In the genomic region with DNA sequence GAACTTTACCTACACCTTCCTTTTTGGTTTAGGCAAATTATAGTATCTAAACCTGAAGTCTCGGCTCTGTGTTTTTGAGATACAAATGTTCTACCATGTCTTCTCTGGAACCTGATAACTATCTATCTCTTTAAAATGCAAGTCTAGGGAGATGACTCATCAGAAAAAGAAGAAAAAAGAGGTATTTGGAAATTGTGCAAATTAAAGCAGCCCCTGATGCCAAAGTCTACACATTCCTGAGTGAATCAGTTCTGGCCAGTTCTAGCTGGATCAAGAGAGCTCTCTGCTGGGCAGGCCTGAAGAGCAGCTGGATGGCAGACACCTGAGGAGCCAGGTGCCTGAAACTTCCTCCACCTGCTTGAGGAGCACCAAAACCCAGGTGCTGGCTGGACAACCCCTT, we compare ENCODE assay signal across 3 cellular contexts. TPM values are rescaled to one million over a fixed set of nuclear protein-coding genes. Genes with fewer than 3 reads are reported as not detected.
"Had no signal": no experiment of that assay in that cellular context is flagged by ENCODE, and none has a peak within 500 bp of the region (broad histone marks: within the 10 kb centered on the region; RNA-seq: fewer than 3 reads in every experiment).

No MANE protein-coding gene starts in this region.

RNA-seq across cellular contexts. Expression of gene CCT8L2, which starts 49.3 kb away (rescaled TPM):
- total RNA-seq: LHCN-M2, M059J, NCI-H460 had no signal
